In genomic region chr22:17120281-17120680, GRCh38 we compare ENCODE assay signal across 8 cellular contexts.
A peak's percentile ranks its signal among the peaks of the same experiment; 100 is the strongest.
DNase-seq lines count a peak whose midpoint lies in the region; ATAC-seq and TF ChIP-seq lines count a peak whose summit lies in the region.

No MANE protein-coding gene starts in this region.

- ATAC-seq in GM19397 (IDR thresholded peaks at IDR 0.05; ENCODE audit: unreplicated experiment), result no peak

- H3K36me3 Mint-ChIP-seq in activated naive CD8-positive, alpha-beta T cell, result no peaks in the 10 kb centered on the region

- H3K4me1 ChIP-seq in ES-I3 (ENCODE audit: insufficient read depth, low read length), result peaks cover 11% of the 10 kb centered on the region

- no peak for TF ChIP-seq CTCF in RWPE1 (conservative IDR thresholded peaks at IDR 0.05; ENCODE audit: low read depth)

- POLR2A ChIA-PET in RWPE1 (lab: Yijun Ruan, JAX; ENCODE audit: low non-redundant PET), result no interaction called here

- DNase-seq in RWPE1 (ENCODE audit: low spot score) (peak; percentile 8), iPS DF 19.7 (ENCODE audit: low read depth, low spot score) (peak; percentile 56), NCI-H1105 (lab: John Stamatoyannopoulos, UW) (no peak), NCI-H2171 treated with DMSO at 0.1 percent for 48 hours (lab: John Stamatoyannopoulos, UW) (no peak)
- DNase-seq in stimulated activated CD4-positive, alpha-beta T cell treated with anti-CD3 and anti-CD28 coated beads, Interleukin-15, amount 100 ng/mL, for 1 hour (ENCODE audit: low read depth in 1 of 2, low spot score in 1 of 2), result peak; percentile 25 to 49

- CTCF ChIA-PET in RWPE1 (lab: Yijun Ruan, JAX), result no interaction called here

- H3K27ac ChIP-seq in RWPE1, result no peak overlapping the region

- H3K36me3 ChIP-seq in ES-I3 (ENCODE audit: insufficient read depth, low read length), result no peaks in the 10 kb centered on the region

- no peaks in the 10 kb centered on the region for H3K9me3 Mint-ChIP-seq in activated naive CD8-positive, alpha-beta T cell (ENCODE audit: low read depth)

- H3K9ac ChIP-seq in ES-I3 (ENCODE audit: low read depth, low read length), result peak overlapping the region; percentile 67; the same call in 1 of the 2 replicates

- H3K27ac Mint-ChIP-seq in activated naive CD8-positive, alpha-beta T cell, result no peak overlapping the region

- peak overlapping the region; percentile 51 for H3K4me3 Mint-ChIP-seq in activated naive CD8-positive, alpha-beta T cell

- peaks cover 46% of the 10 kb centered on the region for H3K4me1 Mint-ChIP-seq in activated naive CD8-positive, alpha-beta T cell (ENCODE audit: low read depth)

- no peaks in the 10 kb centered on the region for H3K9me3 ChIP-seq in ES-I3 (ENCODE audit: control insufficient read depth, insufficient read depth, low read length)

- H3K27me3 Mint-ChIP-seq in activated naive CD8-positive, alpha-beta T cell, result peaks cover 6% of the 10 kb centered on the region

Comparison
In these comparisons a context has a peak if more than half of its experiments do, and no peak if none do; other contexts are left out.
1. DNase-seq: peak in RWPE1 (single experiment), iPS DF 19.7 (single experiment) and stimulated activated CD4-positive, alpha-beta T cell treated with anti-CD3 and anti-CD28 coated beads, Interleukin-15, amount 100 ng/mL, for 1 hour (2 of 2); none in NCI-H1105 (single experiment) and NCI-H2171 treated with DMSO at 0.1 percent for 48 hours (single experiment).